ENCODE assay signal across 20 cellular contexts in genomic region chr1:203097001-203097400, GRCh38. TPM values are rescaled to one million over a fixed set of nuclear protein-coding genes. Genes with fewer than 3 reads are reported as not detected.
A peak's percentile ranks its signal among the peaks of the same experiment; 100 is the strongest.
DNase-seq lines count a peak whose midpoint lies in the region; ATAC-seq and TF ChIP-seq lines count a peak whose summit lies in the region.
"Had no signal": no experiment of that assay in that cellular context is flagged by ENCODE, and none has a peak within 500 bp of the region (broad histone marks: within the 10 kb centered on the region; RNA-seq: fewer than 3 reads in every experiment).

No MANE protein-coding gene starts in this region.

- intact Hi-C loops in natural killer cell (cut with micrococcal nuclease) = no loop called here

- no peak for TF ChIP-seq CTCF in natural killer cell (IDR thresholded peaks at IDR 0.05)
- no peak for TF ChIP-seq CTCF in osteoblast (IDR thresholded peaks at IDR 0.05; ENCODE audit: extremely low read depth, low read depth, low read length)
- no peak for TF ChIP-seq CTCF in coronary artery (IDR thresholded peaks at IDR 0.05)

- H3K4me1 Mint-ChIP-seq in natural killer cell treated with Interleukin-12 subunit alpha and Interleukin-12 subunit beta and Interleukin-15 and Interleukin-18, amount 100 ng/mL, for 72 hours (ENCODE audit: low read depth in 2 of 2) = no peaks in the 10 kb centered on the region
- no peaks in the 10 kb centered on the region for H3K4me1 Mint-ChIP-seq in natural killer cell
- H3K4me1 Mint-ChIP-seq: CD4-positive, alpha-beta memory T cell had no signal

- DNase-seq in natural killer cell treated with Interleukin-12 subunit alpha and Interleukin-12 subunit beta and Interleukin-15 and Interleukin-18, amount 100 ng/mL, for 72 hours (ENCODE audit: low spot score) = peak; percentile 5
- no peak for DNase-seq in natural killer cell
- peak; percentile 3 for DNase-seq in iPS-NIHi7 (ENCODE audit: extremely low spot score)
- peak; percentile 3 for DNase-seq in osteoblast (ENCODE audit: insufficient read length, low spot score, missing footprints)
- no peak for DNase-seq in coronary artery (ENCODE audit: low spot score)
- DNase-seq: C1 segment of cervical spinal cord; Calu3; CD4-positive, alpha-beta memory T cell; COR-L47; DMS53; DMS79 treated with DMSO at 0.1 percent for 48 hours; GF-D8; GOT3; HFFc6 had no signal

- no peak overlapping the region for H3K4me2 ChIP-seq in osteoblast (ENCODE audit: insufficient read depth, low read length)

- peaks cover 31 to 48% of the 10 kb centered on the region in 2 donors for H3K27me3 Mint-ChIP-seq in natural killer cell treated with Interleukin-12 subunit alpha and Interleukin-12 subunit beta and Interleukin-15 and Interleukin-18, amount 100 ng/mL, for 72 hours
- H3K27me3 Mint-ChIP-seq in natural killer cell (ENCODE audit: low read depth in 2 of 2) = peaks cover 25 to 45% of the 10 kb centered on the region in 2 donors

- ATAC-seq in natural killer cell treated with Interleukin-12 subunit alpha and Interleukin-12 subunit beta and Interleukin-15 and Interleukin-18, amount 100 ng/mL, for 72 hours = no peak
- no peak for ATAC-seq in natural killer cell
- no peak for ATAC-seq in GM21576 (IDR thresholded peaks at IDR 0.05; ENCODE audit: unreplicated experiment)

- H3K9me3 Mint-ChIP-seq in natural killer cell treated with Interleukin-12 subunit alpha and Interleukin-12 subunit beta and Interleukin-15 and Interleukin-18, amount 100 ng/mL, for 72 hours = peaks cover 15% of the 10 kb centered on the region
- peaks cover 11 to 15% of the 10 kb centered on the region in 2 donors for H3K9me3 Mint-ChIP-seq in natural killer cell

- H3K27ac ChIP-seq in osteoblast (ENCODE audit: low read depth, low read length) (no peak overlapping the region), coronary artery (no peak overlapping the region)

- no peak overlapping the region for H3K4me3 ChIP-seq in osteoblast (ENCODE audit: insufficient read depth, low read length)
- H3K4me3 ChIP-seq in coronary artery = no peak overlapping the region
- H3K4me3 ChIP-seq: HAP-1 had no signal

- no peaks in the 10 kb centered on the region for H3K36me3 ChIP-seq in osteoblast (ENCODE audit: insufficient read depth, low read length)
- H3K36me3 ChIP-seq: HAP-1 had no signal

- H3K79me2 ChIP-seq in osteoblast (ENCODE audit: insufficient read depth, low read length) = no peaks in the 10 kb centered on the region

- H3K27me3 ChIP-seq in osteoblast (ENCODE audit: insufficient read depth, low read length) = peaks cover 25% of the 10 kb centered on the region

- peaks cover 3% of the 10 kb centered on the region for H3K9me3 ChIP-seq in osteoblast (ENCODE audit: low read depth, low read length)

- H3K4me1 ChIP-seq in osteoblast (ENCODE audit: insufficient read depth, low read length) = no peaks in the 10 kb centered on the region
- H3K4me1 ChIP-seq: HAP-1 had no signal

- H2AFZ ChIP-seq in osteoblast (ENCODE audit: low read length) = no peak overlapping the region

- no peak overlapping the region for H3K4me3 Mint-ChIP-seq in natural killer cell treated with Interleukin-12 subunit alpha and Interleukin-12 subunit beta and Interleukin-15 and Interleukin-18, amount 100 ng/mL, for 72 hours
- H3K4me3 Mint-ChIP-seq in natural killer cell = no peak overlapping the region
- H3K4me3 Mint-ChIP-seq: CD4-positive, alpha-beta memory T cell; HFFc6 had no signal

- no peaks in the 10 kb centered on the region for H4K20me1 ChIP-seq in osteoblast (ENCODE audit: insufficient read depth, low read length)

- H3K36me3 Mint-ChIP-seq in natural killer cell treated with Interleukin-12 subunit alpha and Interleukin-12 subunit beta and Interleukin-15 and Interleukin-18, amount 100 ng/mL, for 72 hours = peaks cover 18% of the 10 kb centered on the region
- H3K36me3 Mint-ChIP-seq in natural killer cell = peaks cover 16% of the 10 kb centered on the region

- no peak overlapping the region for H3K27ac Mint-ChIP-seq in natural killer cell treated with Interleukin-12 subunit alpha and Interleukin-12 subunit beta and Interleukin-15 and Interleukin-18, amount 100 ng/mL, for 72 hours
- no peak overlapping the region for H3K27ac Mint-ChIP-seq in natural killer cell
- H3K27ac Mint-ChIP-seq: CD4-positive, alpha-beta memory T cell; HFFc6 had no signal

RNA-seq across cellular contexts. Expression of gene MYOG, which starts 11.2 kb away (rescaled TPM):
- not detected for total RNA-seq in natural killer cell treated with Interleukin-12 subunit alpha and Interleukin-12 subunit beta and Interleukin-15 and Interleukin-18, amount 100 ng/mL, for 72 hours
- total RNA-seq in natural killer cell (not detected), osteoblast (not detected in 2 replicates)
- total RNA-seq: A172; A673; Calu3; CD4-positive, alpha-beta memory T cell; Daoy; G401; HFFc6 had no signal

RNA-seq across cellular contexts. Expression of gene ADORA1, which starts 30.5 kb away (rescaled TPM):
- total RNA-seq in natural killer cell treated with Interleukin-12 subunit alpha and Interleukin-12 subunit beta and Interleukin-15 and Interleukin-18, amount 100 ng/mL, for 72 hours = not detected
- not detected for total RNA-seq in natural killer cell
- 4.0 and 9.1 TPM in 2 replicates for total RNA-seq in osteoblast
- total RNA-seq: CD4-positive, alpha-beta memory T cell had no signal

Comparison
In these comparisons a context has a peak if more than half of its experiments do, and no peak if none do; other contexts are left out.
1. DNase-seq: peak in natural killer cell treated with Interleukin-12 subunit alpha and Interleukin-12 subunit beta and Interleukin-15 and Interleukin-18, amount 100 ng/mL, for 72 hours (single experiment), iPS-NIHi7 (single experiment) and osteoblast (single experiment); none in natural killer cell (single experiment) and coronary artery (single experiment).